Comparison of ENCODE assay signal across 15 cellular contexts in the genomic region with DNA sequence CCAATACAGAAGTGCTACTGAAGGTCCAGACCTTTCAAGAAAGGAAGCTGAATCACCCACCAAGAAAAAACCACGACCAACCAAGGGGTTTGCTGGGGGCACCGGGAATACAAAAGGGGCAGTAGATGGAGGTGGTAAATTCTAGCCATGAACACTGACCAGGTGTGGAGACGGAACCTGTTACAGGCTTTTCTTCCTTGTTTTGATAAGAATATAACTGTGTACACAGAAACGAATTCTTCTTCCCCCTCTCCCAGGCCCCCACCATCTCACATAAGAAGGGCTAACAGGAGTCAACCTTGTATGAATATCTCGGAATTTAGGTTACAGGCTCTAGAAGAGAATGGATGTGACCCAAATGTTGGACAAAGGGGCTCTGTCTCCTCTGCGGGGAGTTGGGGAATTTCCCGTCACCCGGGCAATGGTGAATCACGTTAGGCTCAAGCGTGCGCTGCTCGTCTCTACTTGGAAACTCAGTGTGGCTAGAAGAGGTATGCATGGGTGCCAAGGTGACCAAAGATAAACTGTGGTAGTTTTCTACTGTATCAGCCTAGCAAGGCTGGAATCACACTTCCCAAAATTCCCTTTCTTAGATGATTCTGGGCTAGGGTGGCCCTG.
DNase-seq lines count a peak whose midpoint lies in the region; ATAC-seq lines count a peak whose summit lies in the region.
"Had no signal": no experiment of that assay in that cellular context is flagged by ENCODE, and none has a peak within 500 bp of the region (broad histone marks: within the 10 kb centered on the region; RNA-seq: fewer than 3 reads in every experiment).

No MANE protein-coding gene starts in this region.

- peaks cover 22% of the 10 kb centered on the region for H3K79me1 ChIP-seq in mesendoderm (ENCODE audit: low read length)

- no peak overlapping the region for H3K27ac ChIP-seq in mesendoderm (ENCODE audit: low read depth, low read length)
- H3K27ac ChIP-seq: BLaER1 treated with 17β-estradiol and CSF1 and Interleukin-3, amounts not matched to agents 10 nM and 100 nM; cardiac muscle cell; spleen had no signal

- no peak overlapping the region for H2AK5ac ChIP-seq in mesendoderm (ENCODE audit: low read length)

- intact Hi-C loops in Right ventricle myocardium superior (cut with DNase I) = no loop called here
- intact Hi-C loops in cardiac septum (cut with DNase I) = no loop called here
- intact Hi-C loops in activated CD4-positive, alpha-beta T cell treated with anti-CD3 and anti-CD28 coated beads, Interleukin-2, amount 10 ng/mL, durations not matched to agents 24 days and 14 days (cut with micrococcal nuclease) = loop anchor here (10.0 kb wide), 1 partner anchor 48 kb away; no protein-coding TSS in a partner anchor

- peak overlapping the region; percentile 61 for H3K27ac Mint-ChIP-seq in activated CD4-positive, alpha-beta T cell treated with anti-CD3 and anti-CD28 coated beads, Interleukin-2, amount 10 ng/mL, durations not matched to agents 24 days and 14 days
- peak overlapping the region; percentile 26 for H3K27ac Mint-ChIP-seq in stimulated activated naive CD8-positive, alpha-beta T cell treated with anti-CD3 and anti-CD28 coated beads, Interleukin-15, Interleukin-2, amounts not matched to agents 100 ng/mL and 50 ng/mL, for 24 hours
- H3K27ac Mint-ChIP-seq: IgD-negative memory B cell had no signal

- peaks cover 35% of the 10 kb centered on the region for H3K36me3 Mint-ChIP-seq in activated CD4-positive, alpha-beta T cell treated with anti-CD3 and anti-CD28 coated beads, Interleukin-2, amount 10 ng/mL, durations not matched to agents 24 days and 14 days (ENCODE audit: low read depth)
- peaks cover 19% of the 10 kb centered on the region for H3K36me3 Mint-ChIP-seq in stimulated activated naive CD8-positive, alpha-beta T cell treated with anti-CD3 and anti-CD28 coated beads, Interleukin-15, Interleukin-2, amounts not matched to agents 100 ng/mL and 50 ng/mL, for 24 hours (ENCODE audit: low read depth)
- H3K36me3 Mint-ChIP-seq: naive B cell had no signal

- no peak overlapping the region for H3K56ac ChIP-seq in mesendoderm (ENCODE audit: low read length)

- no peaks in the 10 kb centered on the region for H3K36me3 ChIP-seq in mesendoderm (ENCODE audit: control insufficient read depth, insufficient read depth, low read length)
- H3K36me3 ChIP-seq: cardiac muscle cell had no signal

- H3K18ac ChIP-seq in mesendoderm (ENCODE audit: low read length) = no peak overlapping the region

- H3K4me3 Mint-ChIP-seq in activated CD4-positive, alpha-beta T cell treated with anti-CD3 and anti-CD28 coated beads, Interleukin-2, amount 10 ng/mL, durations not matched to agents 24 days and 14 days = no peak overlapping the region
- no peak overlapping the region for H3K4me3 Mint-ChIP-seq in stimulated activated naive CD8-positive, alpha-beta T cell treated with anti-CD3 and anti-CD28 coated beads, Interleukin-15, Interleukin-2, amounts not matched to agents 100 ng/mL and 50 ng/mL, for 24 hours
- H3K4me3 Mint-ChIP-seq: naive B cell had no signal

- H3K79me2 ChIP-seq in mesendoderm (ENCODE audit: control insufficient read depth, insufficient read depth, low read length) = peaks cover 5% of the 10 kb centered on the region

- H3K9me3 Mint-ChIP-seq in activated CD4-positive, alpha-beta T cell treated with anti-CD3 and anti-CD28 coated beads, Interleukin-2, amount 10 ng/mL, durations not matched to agents 24 days and 14 days = no peaks in the 10 kb centered on the region
- no peaks in the 10 kb centered on the region for H3K9me3 Mint-ChIP-seq in stimulated activated naive CD8-positive, alpha-beta T cell treated with anti-CD3 and anti-CD28 coated beads, Interleukin-15, Interleukin-2, amounts not matched to agents 100 ng/mL and 50 ng/mL, for 24 hours

- no peak overlapping the region for H3K4ac ChIP-seq in mesendoderm (ENCODE audit: low read depth, low read length)

- no peak overlapping the region for H3K4me3 ChIP-seq in mesendoderm (ENCODE audit: low read length)
- H3K4me3 ChIP-seq: BLaER1 treated with 17β-estradiol and CSF1 and Interleukin-3, amounts not matched to agents 10 nM and 100 nM; cardiac muscle cell; spleen had no signal

- no peak overlapping the region for H2BK5ac ChIP-seq in mesendoderm (ENCODE audit: low read length)

- H2BK120ac ChIP-seq in mesendoderm (ENCODE audit: low read depth, low read length) = no peak overlapping the region

- no peak overlapping the region for H3K23ac ChIP-seq in mesendoderm (ENCODE audit: low read length)

- H3K9ac ChIP-seq in mesendoderm (ENCODE audit: low read length) = no peak overlapping the region
- H3K9ac ChIP-seq: BLaER1 treated with 17β-estradiol and CSF1 and Interleukin-3, amounts not matched to agents 10 nM and 100 nM had no signal

- H4K5ac ChIP-seq in mesendoderm (ENCODE audit: low read length) = no peak overlapping the region

- no peaks in the 10 kb centered on the region for H3K27me3 Mint-ChIP-seq in activated CD4-positive, alpha-beta T cell treated with anti-CD3 and anti-CD28 coated beads, Interleukin-2, amount 10 ng/mL, durations not matched to agents 24 days and 14 days
- no peaks in the 10 kb centered on the region for H3K27me3 Mint-ChIP-seq in stimulated activated naive CD8-positive, alpha-beta T cell treated with anti-CD3 and anti-CD28 coated beads, Interleukin-15, Interleukin-2, amounts not matched to agents 100 ng/mL and 50 ng/mL, for 24 hours

- DNase-seq in Right ventricle myocardium superior (no peak), cardiac septum (ENCODE audit: low spot score) (no peak), glomerular visceral epithelial cell (ENCODE audit: extremely low spot score) (peak; percentile 93), Ammon's horn (ENCODE audit: low spot score) (no peak), mesendoderm (no peak), NCI-H69 (lab: John Stamatoyannopoulos, UW) (no peak)
- no peak for DNase-seq in activated CD4-positive, alpha-beta T cell treated with anti-CD3 and anti-CD28 coated beads, Interleukin-2, amount 10 ng/mL, durations not matched to agents 24 days and 14 days
- DNase-seq: naive B cell; NCI-H2029; NK-92 treated with Interleukin-12 subunit alpha and Interleukin-12 subunit beta, amount 100 ng/mL, for 24 hours; spleen had no signal

- H4K8ac ChIP-seq in mesendoderm (ENCODE audit: low read depth, low read length) = no peak overlapping the region

- H3K4me1 ChIP-seq in mesendoderm (ENCODE audit: control insufficient read depth, low read depth, low read length) = no peaks in the 10 kb centered on the region

- no CpG with 5 or more reads among the region's 12 CpGs for WGBS in mesendoderm (ENCODE audit: extremely low coverage, insufficient coverage, low lambda C conversion rate)

- peak; percentile 30 for ATAC-seq in Right ventricle myocardium superior (ENCODE audit: poor library complexity)

- H2BK15ac ChIP-seq in mesendoderm (replicated peaks; ENCODE audit: low read depth) = no peak overlapping the region

- no peaks in the 10 kb centered on the region for H3K27me3 ChIP-seq in mesendoderm (ENCODE audit: insufficient read depth, low read length, poor library complexity)
- H3K27me3 ChIP-seq: BLaER1 treated with 17β-estradiol and CSF1 and Interleukin-3, amounts not matched to agents 10 nM and 100 nM; cardiac muscle cell; spleen had no signal

- peaks cover 57% of the 10 kb centered on the region for H3K4me1 Mint-ChIP-seq in activated CD4-positive, alpha-beta T cell treated with anti-CD3 and anti-CD28 coated beads, Interleukin-2, amount 10 ng/mL, durations not matched to agents 24 days and 14 days
- peaks cover 77% of the 10 kb centered on the region for H3K4me1 Mint-ChIP-seq in stimulated activated naive CD8-positive, alpha-beta T cell treated with anti-CD3 and anti-CD28 coated beads, Interleukin-15, Interleukin-2, amounts not matched to agents 100 ng/mL and 50 ng/mL, for 24 hours (ENCODE audit: low read depth)
- H3K4me1 Mint-ChIP-seq: IgD-negative memory B cell, naive B cell had no signal

- H3K4me2 ChIP-seq in mesendoderm (ENCODE audit: low read length) = no peak overlapping the region
- H3K4me2 ChIP-seq: BLaER1 treated with 17β-estradiol and CSF1 and Interleukin-3, amounts not matched to agents 10 nM and 100 nM had no signal
